ENCODE assay signal across 8 cellular contexts in genomic region chr6:2862712-2863174, GRCh38. TPM values are rescaled to one million over a fixed set of nuclear protein-coding genes. Genes with fewer than 3 reads are reported as not detected.
DNase-seq lines count a peak whose midpoint lies in the region; ATAC-seq lines count a peak whose summit lies in the region.

No MANE protein-coding gene starts in this region.

- H3K4me1 Mint-ChIP-seq in activated naive CD8-positive, alpha-beta T cell treated with anti-CD3 and anti-CD28 coated beads, Interleukin-2, amount 50 U/mL, for 24 hours: peaks cover 86% of the 10 kb centered on the region

- peaks cover 6% of the 10 kb centered on the region for H3K36me3 Mint-ChIP-seq in activated naive CD8-positive, alpha-beta T cell treated with anti-CD3 and anti-CD28 coated beads, Interleukin-2, amount 50 U/mL, for 24 hours (ENCODE audit: low read depth)

- H3K27ac Mint-ChIP-seq in activated naive CD8-positive, alpha-beta T cell treated with anti-CD3 and anti-CD28 coated beads, Interleukin-2, amount 50 U/mL, for 24 hours: peak overlapping the region; percentile 90

- peak; percentile 37 for DNase-seq in activated naive CD8-positive, alpha-beta T cell treated with anti-CD3 and anti-CD28 coated beads, Interleukin-2, amount 50 U/mL, for 24 hours
- DNase-seq in glomerular visceral epithelial cell (ENCODE audit: extremely low spot score): no peak
- DNase-seq in Right ventricle myocardium superior: no peak
- no peak for DNase-seq in SKM-1 (lab: John Stamatoyannopoulos, UW; ENCODE audit: unreplicated experiment)
- no peak for DNase-seq in Ammon's horn (ENCODE audit: low spot score)

- H3K4me3 Mint-ChIP-seq in activated naive CD8-positive, alpha-beta T cell treated with anti-CD3 and anti-CD28 coated beads, Interleukin-2, amount 50 U/mL, for 24 hours: peak overlapping the region; percentile 11

- H3K27me3 Mint-ChIP-seq in activated naive CD8-positive, alpha-beta T cell treated with anti-CD3 and anti-CD28 coated beads, Interleukin-2, amount 50 U/mL, for 24 hours: no peaks in the 10 kb centered on the region

- intact Hi-C loops in Right ventricle myocardium superior (cut with DNase I): no loop called here

- no peaks in the 10 kb centered on the region for H3K9me3 Mint-ChIP-seq in activated naive CD8-positive, alpha-beta T cell treated with anti-CD3 and anti-CD28 coated beads, Interleukin-2, amount 50 U/mL, for 24 hours

- ATAC-seq in GM18499 (IDR thresholded peaks at IDR 0.05; ENCODE audit: insufficient read depth, unreplicated experiment): peak; percentile 41
- ATAC-seq in GM21381 (IDR thresholded peaks at IDR 0.05; ENCODE audit: unreplicated experiment): peak; percentile 40
- peak; percentile 39 for ATAC-seq in HG03457 (IDR thresholded peaks at IDR 0.05; ENCODE audit: unreplicated experiment)
- peak; percentile 47 for ATAC-seq in activated naive CD8-positive, alpha-beta T cell treated with anti-CD3 and anti-CD28 coated beads, Interleukin-2, amount 50 U/mL, for 24 hours
- ATAC-seq in Right ventricle myocardium superior (ENCODE audit: poor library complexity): no peak

RNA-seq across cellular contexts. Expression of gene SERPINB1, which starts 21.1 kb away (rescaled TPM):
- total RNA-seq in Right ventricle myocardium superior: 25.3 TPM

RNA-seq across cellular contexts. Expression of gene SERPINB9, which starts 40.4 kb away (rescaled TPM):
- 2.9 TPM for total RNA-seq in Right ventricle myocardium superior
